In genomic region chr6:37142047-37142614, GRCh38 we compare ENCODE assay signal across 11 cellular contexts. TPM values are rescaled to one million over a fixed set of nuclear protein-coding genes. Genes with fewer than 3 reads are reported as not detected.
DNase-seq lines count a peak whose midpoint lies in the region; TF ChIP-seq lines count a peak whose summit lies in the region.
"Had no signal": no experiment of that assay in that cellular context is flagged by ENCODE, and none has a peak within 500 bp of the region (broad histone marks: within the 10 kb centered on the region; RNA-seq: fewer than 3 reads in every experiment).

No MANE protein-coding gene starts in this region.

- peak overlapping the region; percentile 59 for H3K27ac ChIP-seq in AG04450 (ENCODE audit: low read depth, low read length)
- peak overlapping the region; percentile 98 for H3K27ac ChIP-seq in HUES6 (ENCODE audit: low read depth, low read length)
- H3K27ac ChIP-seq in muscle layer of colon (ENCODE audit: low read depth, low read length), result peak overlapping the region; percentile 16
- no peak overlapping the region for H3K27ac ChIP-seq in ascending aorta

- H3K9ac ChIP-seq in HUES6 (ENCODE audit: low read length), result peak overlapping the region; percentile 80
- no peak overlapping the region for H3K9ac ChIP-seq in muscle layer of colon (ENCODE audit: low read length)

- TF ChIP-seq CTCF in AG04450 (IDR thresholded peaks at IDR 0.05; ENCODE audit: low read depth, low read length) (no peak), ascending aorta (IDR thresholded peaks at IDR 0.05) (no peak), foreskin fibroblast (IDR thresholded peaks at IDR 0.05; ENCODE audit: low read depth, low read length) (no peak)

- H3K9me3 ChIP-seq in AG04450 (ENCODE audit: control insufficient read depth, insufficient read depth, low read length) (no peaks in the 10 kb centered on the region), HUES6 (ENCODE audit: control insufficient read depth, insufficient read depth, low read depth, low read length) (no peaks in the 10 kb centered on the region), muscle layer of colon (ENCODE audit: low read length) (no peaks in the 10 kb centered on the region), ascending aorta (no peaks in the 10 kb centered on the region)

- POLR2A ChIA-PET in AG04450 (lab: Yijun Ruan, JAX), result interaction anchor here (0.7 to 1.5 kb wide), 4 partner anchors 28 to 579 kb away, joined by 4 to 12 read pairs (median 6); partner anchors contain the start of gene PIM1

- H3K4me1 ChIP-seq in HUES6 (ENCODE audit: control insufficient read depth, insufficient read depth, low read length) (peaks cover 57% of the 10 kb centered on the region), muscle layer of colon (ENCODE audit: insufficient read depth, low read length) (peaks cover 35% of the 10 kb centered on the region), ascending aorta (peaks cover 9 to 30% of the 10 kb centered on the region in 2 donors)

- H3K27me3 ChIP-seq in AG04450 (ENCODE audit: control insufficient read depth, insufficient read depth, low read length) (no peaks in the 10 kb centered on the region), HUES6 (ENCODE audit: control insufficient read depth, insufficient read depth, low read length) (no peaks in the 10 kb centered on the region), muscle layer of colon (ENCODE audit: control insufficient read depth in 1 of 2, insufficient read depth in 2 of 2, low read length in 2 of 2) (no peaks in the 10 kb centered on the region), ascending aorta (no peaks in the 10 kb centered on the region)

- CTCF ChIA-PET in AG04450 (lab: Charles Lee), result interaction anchor here (0.9 to 1.2 kb wide), 2 partner anchors 83 to 118 kb away, joined by 4 to 7 read pairs; no protein-coding TSS in a partner anchor

- intact Hi-C loops in ascending aorta (cut with DNase I), result no loop called here

- DNase-seq in AG04450 (ENCODE audit: low read depth, low spot score) (no peak), amniotic epithelial cell (ENCODE audit: low read depth) (peak; percentile 67), ascending aorta (ENCODE audit: low spot score in 2 of 2) (no peak), foreskin fibroblast (no peak), NCI-H2227 treated with DMSO at 0.1 percent for 48 hours (lab: John Stamatoyannopoulos, UW) (no peak)
- DNase-seq in activated CD4-positive, alpha-beta T cell treated with anti-CD3 and anti-CD28 coated beads for 48 hours, result no peak
- DNase-seq: dermis blood vessel endothelial cell, NCI-H2081, occipital lobe had no signal

- no peaks in the 10 kb centered on the region for H3K36me3 ChIP-seq in HUES6 (ENCODE audit: control insufficient read depth, insufficient read depth, low read length)
- no peaks in the 10 kb centered on the region for H3K36me3 ChIP-seq in muscle layer of colon (ENCODE audit: insufficient read depth, low read length)
- no peaks in the 10 kb centered on the region for H3K36me3 ChIP-seq in ascending aorta

- H3K4me3 ChIP-seq in AG04450 (ENCODE audit: low read depth, low read length) (no peak overlapping the region), HUES6 (ENCODE audit: low read depth, low read length) (peak overlapping the region; percentile 19), muscle layer of colon (ENCODE audit: low read depth in 1 of 2, low read length in 2 of 2) (no peak overlapping the region), ascending aorta (no peak overlapping the region), foreskin fibroblast (ENCODE audit: low read depth in 1 of 2, low read length in 2 of 2) (no peak overlapping the region)

RNA-seq across cellular contexts. Expression of gene PIM1, which starts 27.8 kb away (rescaled TPM):
- 35.3 and 37.5 TPM in 2 replicates for polyA plus RNA-seq in AG04450 (2011; rRNA removed)
- polyA minus RNA-seq in AG04450 (2011; rRNA and poly(A)+ RNA removed), result 55.6 and 64.5 TPM in 2 replicates
- total RNA-seq in ascending aorta, result 17.7 TPM

Comparison
In these comparisons a context has a peak if more than half of its experiments do, and no peak if none do; other contexts are left out.
1. H3K27ac ChIP-seq: peak in AG04450 (single experiment), HUES6 (single experiment) and muscle layer of colon (single experiment); none in ascending aorta (0 of 2).